8 cellular contexts compared by ENCODE assay signal in genomic region chr2:29314816-29315571, GRCh38.
DNase-seq lines count a peak whose midpoint lies in the region; ATAC-seq lines count a peak whose summit lies in the region.

No MANE protein-coding gene starts in this region.

- DNase-seq in NCI-H1092 treated with DMSO at 0.1 percent for 48 hours (lab: John Stamatoyannopoulos, UW) (peak; percentile 27), NCI-H1092 (lab: John Stamatoyannopoulos, UW) (no peak), SIG-M5 (lab: John Stamatoyannopoulos, UW) (peak; percentile 7), mucosa of gallbladder (ENCODE audit: low spot score) (peak; percentile 28), NCI-H774 (lab: John Stamatoyannopoulos, UW) (no peak)
- peak; percentile 58 for DNase-seq in activated naive CD4-positive, alpha-beta T cell treated with anti-CD3 and anti-CD28 coated beads, Interleukin-2, amount 50 U/mL, for 16 hours
- peak; percentile 27 for DNase-seq in stimulated activated naive B cell treated with anti-CD40 and anti-IgM and Interleukin-4, amounts not matched to agents 10 μg/mL and 1 μg/mL and 100 μg/mL, for 72 hours

- H3K4me3 Mint-ChIP-seq in stimulated activated naive B cell treated with anti-CD40 and anti-IgM and Interleukin-4, amounts not matched to agents 10 μg/mL and 1 μg/mL and 100 μg/mL, for 72 hours = peak overlapping the region; percentile 52 to 75

- peaks cover 30 to 34% of the 10 kb centered on the region in 2 donors for H3K27me3 Mint-ChIP-seq in stimulated activated naive B cell treated with anti-CD40 and anti-IgM and Interleukin-4, amounts not matched to agents 10 μg/mL and 1 μg/mL and 100 μg/mL, for 72 hours

- H3K36me3 Mint-ChIP-seq in stimulated activated naive B cell treated with anti-CD40 and anti-IgM and Interleukin-4, amounts not matched to agents 10 μg/mL and 1 μg/mL and 100 μg/mL, for 72 hours = no peaks in the 10 kb centered on the region

- ATAC-seq in HG02973 (IDR thresholded peaks at IDR 0.05; ENCODE audit: unreplicated experiment) = peak; percentile 57
- ATAC-seq in stimulated activated naive B cell treated with anti-CD40 and anti-IgM and Interleukin-4, amounts not matched to agents 10 μg/mL and 1 μg/mL and 100 μg/mL, for 72 hours (replicated peaks) = peak; percentile 73 to 77

- H3K4me1 Mint-ChIP-seq in stimulated activated naive B cell treated with anti-CD40 and anti-IgM and Interleukin-4, amounts not matched to agents 10 μg/mL and 1 μg/mL and 100 μg/mL, for 72 hours = peaks cover 31 to 46% of the 10 kb centered on the region in 2 donors

- no peaks in the 10 kb centered on the region for H3K9me3 Mint-ChIP-seq in stimulated activated naive B cell treated with anti-CD40 and anti-IgM and Interleukin-4, amounts not matched to agents 10 μg/mL and 1 μg/mL and 100 μg/mL, for 72 hours

- peak overlapping the region; percentile 9 for H3K27ac Mint-ChIP-seq in stimulated activated naive B cell treated with anti-CD40 and anti-IgM and Interleukin-4, amounts not matched to agents 10 μg/mL and 1 μg/mL and 100 μg/mL, for 72 hours

Comparison
In these comparisons a context has a peak if more than half of its experiments do, and no peak if none do; other contexts are left out.
1. DNase-seq: peak in NCI-H1092 treated with DMSO at 0.1 percent for 48 hours (single experiment), SIG-M5 (single experiment), activated naive CD4-positive, alpha-beta T cell treated with anti-CD3 and anti-CD28 coated beads, Interleukin-2, amount 50 U/mL, for 16 hours (single experiment), mucosa of gallbladder (single experiment) and stimulated activated naive B cell treated with anti-CD40 and anti-IgM and Interleukin-4, amounts not matched to agents 10 μg/mL and 1 μg/mL and 100 μg/mL, for 72 hours (single experiment); none in NCI-H1092 (single experiment) and NCI-H774 (single experiment).